Comparison of ENCODE assay signal across 3 cellular contexts in genomic region chr1:37867784-37868183, GRCh38.
TF ChIP-seq lines count a peak whose summit lies in the region.

No MANE protein-coding gene starts in this region.

TF ChIP-seq in SK-N-SH, 30 proteins besides CTCF, POLR2A, EP300 and RAD21 (continued from another document):
- TF ChIP-seq PBX3 (IDR thresholded peaks at IDR 0.05) (no peak), JUND (IDR thresholded peaks at IDR 0.05) (no peak), MXI1 (IDR thresholded peaks at IDR 0.05; ENCODE audit: low read depth, low read length) (no peak), FOSL2 (IDR thresholded peaks at IDR 0.05; ENCODE audit: borderline replicate concordance, low read depth) (no peak), GABPA (IDR thresholded peaks at IDR 0.05; ENCODE audit: low read depth) (no peak)

TF ChIP-seq in SK-N-SH treated with all-trans-retinoic acid at 6 μM for 48 hours, 23 proteins besides CTCF, POLR2A, EP300 and RAD21:
- TF ChIP-seq CSRNP3 (CRISPR knock-in tag; IDR thresholded peaks at IDR 0.05) (no peak), POU6F1 (CRISPR knock-in tag; IDR thresholded peaks at IDR 0.05; ENCODE audit: borderline replicate concordance, low read depth) (no peak), TOX (CRISPR knock-in tag; IDR thresholded peaks at IDR 0.05; ENCODE audit: borderline replicate concordance) (no peak), TCF4 (CRISPR knock-in tag; IDR thresholded peaks at IDR 0.05; ENCODE audit: borderline replicate concordance) (no peak), PATZ1 (CRISPR knock-in tag; IDR thresholded peaks at IDR 0.05; ENCODE audit: borderline replicate concordance) (no peak), ZNF70 (CRISPR knock-in tag; IDR thresholded peaks at IDR 0.05) (no peak), SNAI2 (CRISPR knock-in tag; IDR thresholded peaks at IDR 0.05) (no peak), ZC3H10 (CRISPR knock-in tag; IDR thresholded peaks at IDR 0.05) (no peak), ARNTL (CRISPR knock-in tag; IDR thresholded peaks at IDR 0.05; ENCODE audit: borderline replicate concordance, low read depth) (no peak), ZNF565 (CRISPR knock-in tag; conservative IDR thresholded peaks at IDR 0.05; ENCODE audit: low read depth) (no peak), PPARA (CRISPR knock-in tag; IDR thresholded peaks at IDR 0.05; ENCODE audit: borderline replicate concordance) (no peak), RARB (CRISPR knock-in tag; IDR thresholded peaks at IDR 0.05) (no peak), ZNF8 (CRISPR knock-in tag; IDR thresholded peaks at IDR 0.05) (no peak), CREB5 (CRISPR knock-in tag; IDR thresholded peaks at IDR 0.05; ENCODE audit: low read depth) (no peak), GLIS3 (CRISPR knock-in tag; IDR thresholded peaks at IDR 0.05) (no peak), ZFP3 (CRISPR knock-in tag; IDR thresholded peaks at IDR 0.05) (no peak), OSR1 (CRISPR knock-in tag; IDR thresholded peaks at IDR 0.05) (no peak), CSDC2 (CRISPR knock-in tag; IDR thresholded peaks at IDR 0.05) (no peak), ISL1 (CRISPR knock-in tag; IDR thresholded peaks at IDR 0.05) (no peak), TSHZ2 (CRISPR knock-in tag; IDR thresholded peaks at IDR 0.05) (no peak)

TF ChIP-seq in WTC11, 78 proteins besides CTCF, POLR2A, EP300 and RAD21:
- TF ChIP-seq AFF4 (CRISPR knock-in tag; IDR thresholded peaks at IDR 0.05; ENCODE audit: borderline replicate concordance) (no peak), ELF4 (CRISPR knock-in tag; IDR thresholded peaks at IDR 0.05; ENCODE audit: low read depth) (no peak), AR (CRISPR knock-in tag; IDR thresholded peaks at IDR 0.05) (no peak), IRF1 (CRISPR knock-in tag; IDR thresholded peaks at IDR 0.05) (no peak), KAT7 (CRISPR knock-in tag; IDR thresholded peaks at IDR 0.05; ENCODE audit: borderline replicate concordance) (no peak), ERG (CRISPR knock-in tag; IDR thresholded peaks at IDR 0.05) (no peak), HMGXB4 (CRISPR knock-in tag; IDR thresholded peaks at IDR 0.05) (no peak), NR1H2 (CRISPR knock-in tag; IDR thresholded peaks at IDR 0.05) (no peak), ZBTB21 (CRISPR knock-in tag; IDR thresholded peaks at IDR 0.05; ENCODE audit: borderline replicate concordance) (no peak), ZSCAN18 (CRISPR knock-in tag; IDR thresholded peaks at IDR 0.05) (no peak), NFYB (CRISPR knock-in tag; conservative IDR thresholded peaks at IDR 0.05; ENCODE audit: low read depth) (no peak)
TF ChIP-seq in WTC11: peak in this region for 0.
